7 cellular contexts compared by ENCODE assay signal in genomic region chr17:47850373-47850691, GRCh38. TPM values are rescaled to one million over a fixed set of nuclear protein-coding genes. Genes with fewer than 3 reads are reported as not detected.
DNase-seq lines count a peak whose midpoint lies in the region; ATAC-seq, FAIRE-seq and TF ChIP-seq lines count a peak whose summit lies in the region.
"Had no signal": no experiment of that assay in that cellular context is flagged by ENCODE, and none has a peak within 500 bp of the region (broad histone marks: within the 10 kb centered on the region; RNA-seq: fewer than 3 reads in every experiment).

No MANE protein-coding gene starts in this region.

- H3K9me3 ChIP-seq in K562 (replicated peaks; ENCODE audit: control insufficient read depth, insufficient read depth, low read depth, low read length) = no peaks in the 10 kb centered on the region

- H3K4me1 Mint-ChIP-seq in HFFc6 (ENCODE audit: low read depth) = peaks cover 24% of the 10 kb centered on the region
- H3K4me1 Mint-ChIP-seq in naive thymus-derived CD8-positive, alpha-beta T cell = peaks cover 15 to 48% (median 23%) of the 10 kb centered on the region in 4 donors

- no peak for TF ChIP-seq EP300 in K562 (IDR thresholded peaks at IDR 0.05; ENCODE audit: low read length)

- peaks cover 33 to 45% of the 10 kb centered on the region in 2 experiments; a peak in 4 of 5 replicates for H3K4me1 ChIP-seq in K562 (replicated peaks in 1 of 2; ENCODE audit: control insufficient read depth in 2 of 2, insufficient read depth in 2 of 2, low read length in 2 of 2)

- TF ChIP-seq CTCF in HFFc6 (IDR thresholded peaks at IDR 0.05) (no peak), K562 (IDR thresholded peaks at IDR 0.05 in 2 of 3, conservative IDR thresholded peaks at IDR 0.05 in 1 of 3; ENCODE audit: insufficient read depth in 2 of 3, low read depth in 1 of 3, low read length in 3 of 3) (no peak)

- ATAC-seq in K562 (peak; percentile 2; the same call in 1 of the 3 replicates), HG03354 (IDR thresholded peaks at IDR 0.05; ENCODE audit: poor library complexity, severe bottlenecking, unreplicated experiment) (no peak)
- no peak for ATAC-seq in naive thymus-derived CD8-positive, alpha-beta T cell

- H3K9me1 ChIP-seq in K562 (ENCODE audit: control insufficient read depth, insufficient read depth, low read length) = no peaks in the 10 kb centered on the region

- CTCF ChIA-PET in K562 (lab: Yijun Ruan, JAX; ENCODE audit: low intra/inter-chr PET ratio) = interaction anchor here (1.6 kb wide), 1 partner anchor 40 kb away, joined by 11 read pairs; no protein-coding TSS in a partner anchor

- H3K36me3 Mint-ChIP-seq in HFFc6 (ENCODE audit: low read depth) = no peaks in the 10 kb centered on the region
- H3K36me3 Mint-ChIP-seq in naive thymus-derived CD8-positive, alpha-beta T cell = no peaks in the 10 kb centered on the region

- TF ChIP-seq RAD21 in K562 (CRISPR knock-in tag; conservative IDR thresholded peaks at IDR 0.05 in 1 of 2, IDR thresholded peaks at IDR 0.05 in 1 of 2) = no peak

- 51% methylated on average over 9 of the region's 9 CpGs for WGBS in K562 (ENCODE audit: insufficient coverage, low coverage, missing lambda C conversion rate)

- peak overlapping the region; percentile 67 to 92 for H3K9ac ChIP-seq in K562 (ENCODE audit: insufficient read depth in 1 of 2, low read depth in 2 of 2, low read length in 2 of 2)

- no peak for DNase-seq in HFFc6
- no peak for DNase-seq in K562 (ENCODE audit: extremely low read depth in 1 of 4, low spot score in 3 of 4)
- DNase-seq in naive thymus-derived CD8-positive, alpha-beta T cell = no peak
- no peak for DNase-seq in DMS153 (lab: John Stamatoyannopoulos, UW)
- no peak for DNase-seq in medulla oblongata (ENCODE audit: extremely low spot score)
- DNase-seq: SIG-M5 had no signal

- H3K4me3 ChIP-seq in K562 = peak overlapping the region; percentile 43

- H2AFZ ChIP-seq in K562 (ENCODE audit: low read depth, low read length) = peak overlapping the region; percentile 69

- H3K27ac Mint-ChIP-seq in HFFc6 = peak overlapping the region; percentile 36; the same call in 1 of the 2 replicates
- peak overlapping the region in 3 of 10 donors; percentile 11 to 37 (median 19) for H3K27ac Mint-ChIP-seq in naive thymus-derived CD8-positive, alpha-beta T cell

- peaks cover 38% of the 10 kb centered on the region for H3K27me3 Mint-ChIP-seq in HFFc6 (ENCODE audit: insufficient read depth)
- peaks cover 53 to 93% (median 75%) of the 10 kb centered on the region in 5 donors for H3K27me3 Mint-ChIP-seq in naive thymus-derived CD8-positive, alpha-beta T cell

- no peaks in the 10 kb centered on the region; the same call in 2 of the 3 replicates for H3K36me3 ChIP-seq in K562 (ENCODE audit: control insufficient read depth, insufficient read depth, low read length)

- peak overlapping the region; percentile 25; the same call in 1 of the 3 replicates for H3K27ac ChIP-seq in K562 (ENCODE audit: extremely low read depth, low read depth, low read length)

- BruUV-seq in K562 (replicated peaks; lab: Mats Ljungman, UMichigan) = no TSS peak

- in situ Hi-C loops in K562 (cut with MboI) = no loop called here

- H3K9me3 Mint-ChIP-seq in HFFc6 = no peaks in the 10 kb centered on the region
- H3K9me3 Mint-ChIP-seq in naive thymus-derived CD8-positive, alpha-beta T cell = no peaks in the 10 kb centered on the region

- peak; percentile 35 for FAIRE-seq in K562 (lab: Jason Lieb, UNC)

- no peak for TF ChIP-seq POLR2A in K562 (conservative IDR thresholded peaks at IDR 0.05)

- peaks cover 18% of the 10 kb centered on the region for H3K79me2 ChIP-seq in K562 (ENCODE audit: control insufficient read depth, insufficient read depth, low read length)

- intact Hi-C loops in K562 (cut with micrococcal nuclease) = no loop called here

- H3K27me3 ChIP-seq in K562 (ENCODE audit: control insufficient read depth in 2 of 2, insufficient read depth in 2 of 2, low read length in 2 of 2) = peaks cover 0 to 2% of the 10 kb centered on the region in 2 experiments; a peak in 1 of 5 replicates

- peak overlapping the region; percentile 86 for H3K4me2 ChIP-seq in K562 (ENCODE audit: insufficient read depth, low read length)

- peak overlapping the region; percentile 85 for H3K4me3 Mint-ChIP-seq in HFFc6
- peak overlapping the region; percentile 58 to 88 (median 72) for H3K4me3 Mint-ChIP-seq in naive thymus-derived CD8-positive, alpha-beta T cell

- H4K20me1 ChIP-seq in K562 (replicated peaks; ENCODE audit: control insufficient read depth, insufficient read depth, low read length) = no peaks in the 10 kb centered on the region

- POLR2A ChIA-PET in K562 (lab: Yijun Ruan, JAX) = interaction anchor here (0.6 to 2.2 kb wide), 10 partner anchors 9 to 133 kb away, joined by 3 to 10 read pairs (median 3); partner anchors contain the start of gene SP2
- POLR2A ChIA-PET in naive thymus-derived CD8-positive, alpha-beta T cell (lab: Charles Lee) = interaction anchor here (0.6 to 15.9 kb wide), 3 partner anchors 16 to 42 kb away, joined by 3 to 203 read pairs (median 3); partner anchors contain the start of gene SP2

RNA-seq across cellular contexts. Expression of gene SP6, which starts 0.6 kb away (rescaled TPM):
- 1 to 10 TPM in 4 of 6 experiments, under 1 TPM in 2; 0.45 to 1.2 (median 1.1) TPM for total RNA-seq in HFFc6 (2021; fragmentation: NEBNext Ultra II Directional; extraction: Animal tissue kit (Norgen Biotek cat#: 25700))
- 4.1 and 13.9 TPM in 2 replicates for total RNA-seq in K562 (2011; cell fraction: chromatin; rRNA removed; ENCODE audit: low replicate concordance)
- total RNA-seq in K562 (2011; cell fraction: nucleolus; rRNA removed) = 7.8 and 13.2 TPM in 2 replicates
- total RNA-seq in K562 (2011; cell fraction: nucleoplasm; rRNA removed) = 7.0 and 11.1 TPM in 2 replicates
- total RNA-seq in K562 (2014; rRNA removed) (2.2 TPM in 2 replicates), K562 (2014; rRNA removed; fragmentation: Illumina TruSeq; extraction: Trizol) (1.6 and 2.0 TPM in 2 replicates), K562 (2015; rRNA removed; fragmentation: Illumina TruSeq; extraction: Trizol) (1.1 TPM in 2 replicates), K562 (2021) (6.9 and 7.9 TPM in 2 replicates)
- polyA plus RNA-seq in K562 (2011; rRNA removed) (5.2 and 5.5 TPM in 2 replicates), K562 (2014; fragmentation: Illumina TruSeq; extraction: Trizol) (2.9 and 4.1 TPM in 2 replicates), K562 (2014; fragmentation: Nextera tagmentation; extraction: Ambion mirVana) (under 1 TPM; 0.11 TPM), K562 (2014; rRNA removed) (4.6 and 4.7 TPM in 2 replicates)
- polyA plus RNA-seq in K562 (2011; cell fraction: cytosol; rRNA removed) = 4.0 and 12.5 TPM in 2 replicates
- 9.0 and 21.6 TPM in 2 replicates for polyA plus RNA-seq in K562 (2011; cell fraction: nucleus; rRNA removed)
- 9.4 and 10.4 TPM in 2 replicates for polyA plus RNA-seq in K562 (2012)
- 3.1 and 4.7 TPM in 2 replicates for polyA minus RNA-seq in K562 (2011; rRNA and poly(A)+ RNA removed)
- polyA minus RNA-seq in K562 (2011; cell fraction: cytosol; rRNA and poly(A)+ RNA removed) = 4.2 and 7.2 TPM in 2 replicates
- polyA minus RNA-seq in K562 (2011; cell fraction: nucleus; rRNA and poly(A)+ RNA removed) = 7.6 and 8.6 TPM in 2 replicates
- total RNA-seq in naive thymus-derived CD8-positive, alpha-beta T cell = under 1 TPM; 0.16 to 0.33 TPM
- polyA plus RNA-seq in naive thymus-derived CD8-positive, alpha-beta T cell = under 1 TPM in 1 of 3 donors, not detected in 2; 0.13 TPM

RNA-seq across cellular contexts. Expression of gene SCRN2, which starts 9.3 kb away (rescaled TPM):
- total RNA-seq in HFFc6 (2021; fragmentation: NEBNext Ultra II Directional; extraction: Animal tissue kit (Norgen Biotek cat#: 25700)) = 10 to 100 TPM; 33.9 to 46.6 (median 39.1) TPM
- 69.2 and 220 TPM in 2 replicates for total RNA-seq in K562 (2011; cell fraction: chromatin; rRNA removed; ENCODE audit: low replicate concordance)
- total RNA-seq in K562 (2011; cell fraction: nucleolus; rRNA removed) = 148 and 158 TPM in 2 replicates
- total RNA-seq in K562 (2011; cell fraction: nucleoplasm; rRNA removed) = 96.5 and 102 TPM in 2 replicates
- total RNA-seq in K562 (2014; rRNA removed) (23.2 and 29.9 TPM in 2 replicates), K562 (2014; rRNA removed; fragmentation: Illumina TruSeq; extraction: Trizol) (5.7 and 8.5 TPM in 2 replicates), K562 (2015; rRNA removed; fragmentation: Illumina TruSeq; extraction: Trizol) (11.8 and 13.7 TPM in 2 replicates), K562 (2021) (24.0 and 28.8 TPM in 2 replicates)
- polyA plus RNA-seq in K562 (2011; rRNA removed) (19.3 and 32.0 TPM in 2 replicates), K562 (2014; fragmentation: Illumina TruSeq; extraction: Trizol) (13.6 and 20.9 TPM in 2 replicates), K562 (2014; fragmentation: Nextera tagmentation; extraction: Ambion mirVana) (1 to 10 TPM in 1 of 2 experiments, under 1 TPM in 1; 0.25 to 1.2 TPM), K562 (2014; rRNA removed) (31.9 and 32.9 TPM in 2 replicates)
- polyA plus RNA-seq in K562 (2011; cell fraction: cytosol; rRNA removed) = 25.1 and 31.5 TPM in 2 replicates
- 364 and 377 TPM in 2 replicates for polyA plus RNA-seq in K562 (2011; cell fraction: nucleus; rRNA removed)
- polyA plus RNA-seq in K562 (2012) = 26.3 and 41.4 TPM in 2 replicates
- polyA minus RNA-seq in K562 (2011; rRNA and poly(A)+ RNA removed) = 10.1 and 10.3 TPM in 2 replicates
- 6.3 and 8.0 TPM in 2 replicates for polyA minus RNA-seq in K562 (2011; cell fraction: cytosol; rRNA and poly(A)+ RNA removed)
- polyA minus RNA-seq in K562 (2011; cell fraction: nucleus; rRNA and poly(A)+ RNA removed) = 64.5 and 81.4 TPM in 2 replicates
- total RNA-seq in naive thymus-derived CD8-positive, alpha-beta T cell = 10 to 100 TPM; 41.4 to 46.0 TPM
- polyA plus RNA-seq in naive thymus-derived CD8-positive, alpha-beta T cell = 10 to 100 TPM; 19.3 to 37.9 (median 21.6) TPM

RNA-seq across cellular contexts. Expression of gene LRRC46, which starts 18.9 kb away (rescaled TPM):
- total RNA-seq in HFFc6 (2021; fragmentation: NEBNext Ultra II Directional; extraction: Animal tissue kit (Norgen Biotek cat#: 25700)) = 1 to 10 TPM in 1 of 6 experiments, under 1 TPM in 5; 0.41 to 1.1 (median 0.83) TPM
- total RNA-seq in K562 (2011; cell fraction: chromatin; rRNA removed; ENCODE audit: low replicate concordance) = 1.0 and 1.1 TPM in 2 replicates
- 0.50 and 0.66 TPM in 2 replicates for total RNA-seq in K562 (2011; cell fraction: nucleolus; rRNA removed)
- 1.1 TPM in 2 replicates for total RNA-seq in K562 (2011; cell fraction: nucleoplasm; rRNA removed)
- total RNA-seq in K562 (2014; rRNA removed) (0.37 TPM in 1 of 2 replicates, not detected in the other), K562 (2014; rRNA removed; fragmentation: Illumina TruSeq; extraction: Trizol) (0.22 and 0.40 TPM in 2 replicates), K562 (2015; rRNA removed; fragmentation: Illumina TruSeq; extraction: Trizol) (0.47 and 0.64 TPM in 2 replicates), K562 (2021) (0.73 and 1.0 TPM in 2 replicates)
- polyA plus RNA-seq in K562 (2011; rRNA removed) (0.59 and 0.72 TPM in 2 replicates), K562 (2014; fragmentation: Illumina TruSeq; extraction: Trizol) (1.4 and 1.9 TPM in 2 replicates), K562 (2014; fragmentation: Nextera tagmentation; extraction: Ambion mirVana) (under 1 TPM; 0.39 TPM), K562 (2014; rRNA removed) (0.53 and 1.4 TPM in 2 replicates)
- polyA plus RNA-seq in K562 (2011; cell fraction: cytosol; rRNA removed) = 0.88 and 0.94 TPM in 2 replicates
- polyA plus RNA-seq in K562 (2011; cell fraction: nucleus; rRNA removed) = 1.5 and 2.2 TPM in 2 replicates
- polyA plus RNA-seq in K562 (2012) = 1.5 and 2.6 TPM in 2 replicates
- polyA minus RNA-seq in K562 (2011; rRNA and poly(A)+ RNA removed) = 0.30 and 0.42 TPM in 2 replicates
- not detected in 2 replicates for polyA minus RNA-seq in K562 (2011; cell fraction: cytosol; rRNA and poly(A)+ RNA removed)
- polyA minus RNA-seq in K562 (2011; cell fraction: nucleus; rRNA and poly(A)+ RNA removed) = 0.27 and 0.44 TPM in 2 replicates
- total RNA-seq in naive thymus-derived CD8-positive, alpha-beta T cell = under 1 TPM; 0.29 to 0.85 TPM
- polyA plus RNA-seq in naive thymus-derived CD8-positive, alpha-beta T cell = under 1 TPM; 0.43 to 0.56 (median 0.48) TPM

RNA-seq across cellular contexts. Expression of gene MRPL10, which starts 19.0 kb away (rescaled TPM):
- total RNA-seq in HFFc6 (2021; fragmentation: NEBNext Ultra II Directional; extraction: Animal tissue kit (Norgen Biotek cat#: 25700)) = 10 to 100 TPM; 39.4 to 48.0 (median 43.7) TPM
- total RNA-seq in K562 (2011; cell fraction: chromatin; rRNA removed; ENCODE audit: low replicate concordance) = 25.1 and 49.5 TPM in 2 replicates
- total RNA-seq in K562 (2011; cell fraction: nucleolus; rRNA removed) = 40.0 and 45.0 TPM in 2 replicates
- 37.7 and 40.2 TPM in 2 replicates for total RNA-seq in K562 (2011; cell fraction: nucleoplasm; rRNA removed)
- total RNA-seq in K562 (2014; rRNA removed) (68.6 and 83.9 TPM in 2 replicates), K562 (2014; rRNA removed; fragmentation: Illumina TruSeq; extraction: Trizol) (46.9 and 50.2 TPM in 2 replicates), K562 (2015; rRNA removed; fragmentation: Illumina TruSeq; extraction: Trizol) (52.3 and 53.1 TPM in 2 replicates), K562 (2021) (71.2 and 82.9 TPM in 2 replicates)
- polyA plus RNA-seq in K562 (2011; rRNA removed) (67.3 and 101 TPM in 2 replicates), K562 (2014; fragmentation: Illumina TruSeq; extraction: Trizol) (105 and 108 TPM in 2 replicates), K562 (2014; fragmentation: Nextera tagmentation; extraction: Ambion mirVana) (10 to 100 TPM; 27.8 to 47.8 TPM), K562 (2014; rRNA removed) (67.4 and 83.9 TPM in 2 replicates)
- polyA plus RNA-seq in K562 (2011; cell fraction: cytosol; rRNA removed) = 154 and 231 TPM in 2 replicates
- 49.9 and 54.1 TPM in 2 replicates for polyA plus RNA-seq in K562 (2011; cell fraction: nucleus; rRNA removed)
- 60.8 and 104 TPM in 2 replicates for polyA plus RNA-seq in K562 (2012)
- polyA minus RNA-seq in K562 (2011; rRNA and poly(A)+ RNA removed) = 82.5 and 100 TPM in 2 replicates
- polyA minus RNA-seq in K562 (2011; cell fraction: cytosol; rRNA and poly(A)+ RNA removed) = 43.6 and 55.3 TPM in 2 replicates
- polyA minus RNA-seq in K562 (2011; cell fraction: nucleus; rRNA and poly(A)+ RNA removed) = 28.5 and 32.1 TPM in 2 replicates
- 10 to 100 TPM; 38.2 to 41.8 TPM for total RNA-seq in naive thymus-derived CD8-positive, alpha-beta T cell
- 10 to 100 TPM; 38.3 to 68.5 (median 38.3) TPM for polyA plus RNA-seq in naive thymus-derived CD8-positive, alpha-beta T cell

RNA-seq across cellular contexts. Expression of gene OSBPL7, which starts 28.7 kb away (rescaled TPM):
- total RNA-seq in HFFc6 (2021; fragmentation: NEBNext Ultra II Directional; extraction: Animal tissue kit (Norgen Biotek cat#: 25700)) = 10 to 100 TPM in 2 of 6 experiments, 1 to 10 TPM in 4; 7.0 to 10.7 (median 9.2) TPM
- 62.5 and 143 TPM in 2 replicates for total RNA-seq in K562 (2011; cell fraction: chromatin; rRNA removed; ENCODE audit: low replicate concordance)
- total RNA-seq in K562 (2011; cell fraction: nucleolus; rRNA removed) = 91.2 and 91.6 TPM in 2 replicates
- total RNA-seq in K562 (2011; cell fraction: nucleoplasm; rRNA removed) = 59.7 and 61.4 TPM in 2 replicates
- total RNA-seq in K562 (2014; rRNA removed) (6.1 and 7.3 TPM in 2 replicates), K562 (2014; rRNA removed; fragmentation: Illumina TruSeq; extraction: Trizol) (2.4 and 2.9 TPM in 2 replicates), K562 (2015; rRNA removed; fragmentation: Illumina TruSeq; extraction: Trizol) (5.8 and 6.7 TPM in 2 replicates), K562 (2021) (11.5 and 11.9 TPM in 2 replicates)
- polyA plus RNA-seq in K562 (2011; rRNA removed) (5.3 and 15.3 TPM in 2 replicates), K562 (2014; fragmentation: Illumina TruSeq; extraction: Trizol) (5.9 and 7.7 TPM in 2 replicates), K562 (2014; fragmentation: Nextera tagmentation; extraction: Ambion mirVana) (under 1 TPM; 0.32 to 0.48 TPM), K562 (2014; rRNA removed) (9.7 and 9.8 TPM in 2 replicates)
- polyA plus RNA-seq in K562 (2011; cell fraction: cytosol; rRNA removed) = 4.4 and 5.7 TPM in 2 replicates
- 122 and 141 TPM in 2 replicates for polyA plus RNA-seq in K562 (2011; cell fraction: nucleus; rRNA removed)
- polyA plus RNA-seq in K562 (2012) = 9.6 and 15.9 TPM in 2 replicates
- 4.7 and 5.6 TPM in 2 replicates for polyA minus RNA-seq in K562 (2011; rRNA and poly(A)+ RNA removed)
- polyA minus RNA-seq in K562 (2011; cell fraction: cytosol; rRNA and poly(A)+ RNA removed) = 8.6 and 9.9 TPM in 2 replicates
- 38.2 and 40.1 TPM in 2 replicates for polyA minus RNA-seq in K562 (2011; cell fraction: nucleus; rRNA and poly(A)+ RNA removed)
- 10 to 100 TPM; 38.8 to 48.1 TPM for total RNA-seq in naive thymus-derived CD8-positive, alpha-beta T cell
- polyA plus RNA-seq in naive thymus-derived CD8-positive, alpha-beta T cell = 1 to 10 TPM; 3.6 to 6.8 (median 4.4) TPM
